Comparison of ENCODE assay signal across 11 cellular contexts in the genomic region with DNA sequence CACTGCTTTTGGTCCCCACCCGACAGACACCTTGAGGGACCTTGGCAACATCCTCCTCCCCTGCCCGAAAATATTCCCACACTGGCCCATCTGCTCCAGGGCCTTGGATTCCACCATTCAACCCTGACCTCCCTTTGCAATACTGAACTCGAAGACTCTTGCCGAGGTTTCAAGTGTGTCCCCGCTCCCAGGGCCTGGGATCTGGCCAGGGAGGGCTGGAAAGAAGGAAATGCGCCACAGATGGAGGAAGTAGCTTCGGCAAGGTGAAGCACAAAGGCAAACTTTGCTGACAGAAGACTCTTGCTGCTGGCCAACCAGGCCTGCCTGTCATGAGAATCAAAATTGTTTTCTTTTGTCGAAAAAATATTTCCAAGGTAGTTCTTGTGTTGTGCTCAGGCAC.
DNase-seq lines count a peak whose midpoint lies in the region; ATAC-seq and TF ChIP-seq lines count a peak whose summit lies in the region.
"Had no signal": no experiment of that assay in that cellular context is flagged by ENCODE, and none has a peak within 500 bp of the region (broad histone marks: within the 10 kb centered on the region; RNA-seq: fewer than 3 reads in every experiment).

No MANE protein-coding gene starts in this region.

- H3K36me3 ChIP-seq in A673 (ENCODE audit: insufficient read depth, low read length, poor library complexity, severe bottlenecking): no peaks in the 10 kb centered on the region
- no peaks in the 10 kb centered on the region for H3K36me3 ChIP-seq in adrenal gland (replicated peaks in 1 of 2)
- no peaks in the 10 kb centered on the region for H3K36me3 ChIP-seq in heart left ventricle
- no peaks in the 10 kb centered on the region for H3K36me3 ChIP-seq in parathyroid adenoma (ENCODE audit: control insufficient read depth, insufficient read depth, low read length)

- H3K9me3 Mint-ChIP-seq in activated CD4-positive, alpha-beta T cell treated with anti-CD3 and anti-CD28 coated beads for 36 hours (ENCODE audit: low read depth): no peaks in the 10 kb centered on the region

- no peaks in the 10 kb centered on the region for H3K79me2 ChIP-seq in parathyroid adenoma

- peak overlapping the region; percentile 11 for H3K27ac ChIP-seq in A673 (ENCODE audit: low read depth, low read length, poor library complexity, severe bottlenecking)
- peak overlapping the region; percentile 1 to 91 (median 76) for H3K27ac ChIP-seq in adrenal gland
- peak overlapping the region; percentile 30 to 96 (median 89) for H3K27ac ChIP-seq in heart left ventricle
- H3K27ac ChIP-seq in parathyroid adenoma: peak overlapping the region; percentile 19

- no peak for TF ChIP-seq CTCF in A673 (conservative IDR thresholded peaks at IDR 0.05; ENCODE audit: low read depth, low read length)
- TF ChIP-seq CTCF in adrenal gland (IDR thresholded peaks at IDR 0.05): no peak
- TF ChIP-seq CTCF in heart left ventricle (IDR thresholded peaks at IDR 0.05): no peak
- no peak for TF ChIP-seq CTCF in parathyroid adenoma (IDR thresholded peaks at IDR 0.05)

- H3K9me3 ChIP-seq in A673 (ENCODE audit: low read depth, low read length, poor library complexity, severe bottlenecking) (no peaks in the 10 kb centered on the region), adrenal gland (replicated peaks in 1 of 3) (no peaks in the 10 kb centered on the region), heart left ventricle (no peaks in the 10 kb centered on the region), parathyroid adenoma (ENCODE audit: control insufficient read depth, low read length) (no peaks in the 10 kb centered on the region)

- no peak overlapping the region for H3K4me2 ChIP-seq in parathyroid adenoma (ENCODE audit: low read length)

- WGBS in adrenal gland, 4 donors: 9 to 28% (median 12%) methylated on average over 5 to 8 of the region's 8 CpGs
- 48 to 64% (median 52%) methylated on average over 7 to 8 of the region's 8 CpGs for WGBS in heart left ventricle, 4 donors

- intact Hi-C loops in A673 (cut with micrococcal nuclease; ENCODE audit: unreplicated experiment): no loop called here
- intact Hi-C loops in adrenal gland (cut with DNase I): no loop called here
- intact Hi-C loops in heart left ventricle (cut with DNase I): loop anchor here in 2 of 10 donors (5.0 kb wide), 2 partner anchors 121 to 139 kb away; no protein-coding TSS in a partner anchor
- intact Hi-C loops in activated CD4-positive, alpha-beta T cell treated with anti-CD3 and anti-CD28 coated beads for 36 hours (cut with DNase I, micrococcal nuclease): no loop called here

- H3K4me3 ChIP-seq in A673 (ENCODE audit: low read depth, low read length, poor library complexity, severe bottlenecking) (no peak overlapping the region), adrenal gland (no peak overlapping the region), heart left ventricle (no peak overlapping the region), parathyroid adenoma (ENCODE audit: low read depth, low read length) (no peak overlapping the region)

- TF ChIP-seq POLR2A in adrenal gland (IDR thresholded peaks at IDR 0.05): no peak
- no peak for TF ChIP-seq POLR2A in heart left ventricle (IDR thresholded peaks at IDR 0.05)

- no peak overlapping the region for H3K9ac ChIP-seq in parathyroid adenoma

- POLR2A ChIA-PET in A673 (lab: Charles Lee; ENCODE audit: low non-redundant PET): no interaction called here
- POLR2A ChIA-PET in activated CD4-positive, alpha-beta T cell treated with anti-CD3 and anti-CD28 coated beads for 36 hours (lab: Charles Lee): no interaction called here

- peaks cover 6% of the 10 kb centered on the region for H3K4me1 Mint-ChIP-seq in activated CD4-positive, alpha-beta T cell treated with anti-CD3 and anti-CD28 coated beads for 36 hours

- BruUV-seq in A673 (replicated peaks; lab: Mats Ljungman, UMichigan): no TSS peak

- DNase-seq in A673 (ENCODE audit: low spot score) (no peak), adrenal gland (peak in 4 of 7 donors; percentile 58 to 71 (median 62)), heart left ventricle (peak in 2 of 5 donors; percentile 49 to 62), MV-4-11 (lab: John Stamatoyannopoulos, UW) (no peak)
- DNase-seq in NK-92 treated with Interleukin-12 subunit alpha and Interleukin-12 subunit beta, amount 100 ng/mL, for 24 hours (lab: John Stamatoyannopoulos, UW): no peak
- DNase-seq in activated CD4-positive, alpha-beta T cell treated with anti-CD3 and anti-CD28 coated beads for 36 hours: no peak
- DNase-seq in activated T-cell treated with anti-CD3 and anti-CD28 coated beads, Interleukin-2, amount 50 U/mL, for 48 hours: no peak
- DNase-seq: activated CD8-positive, alpha-beta memory T cell treated with anti-CD3 and anti-CD28 coated beads for 24 hours; NCI-H1105; RPMI8226 had no signal

- no peaks in the 10 kb centered on the region for H3K27me3 ChIP-seq in A673 (replicated peaks; ENCODE audit: insufficient read depth, low read depth, low read length, poor library complexity)
- H3K27me3 ChIP-seq in adrenal gland: no peaks in the 10 kb centered on the region
- no peaks in the 10 kb centered on the region for H3K27me3 ChIP-seq in heart left ventricle
- H3K27me3 ChIP-seq in parathyroid adenoma (ENCODE audit: control insufficient read depth, insufficient read depth, low read length): no peaks in the 10 kb centered on the region

- H2AFZ ChIP-seq in parathyroid adenoma: no peak overlapping the region

- H3K27ac Mint-ChIP-seq in activated CD4-positive, alpha-beta T cell treated with anti-CD3 and anti-CD28 coated beads for 36 hours: no peak overlapping the region

- CTCF ChIA-PET in A673 (lab: Charles Lee): no interaction called here
- CTCF ChIA-PET in activated CD4-positive, alpha-beta T cell treated with anti-CD3 and anti-CD28 coated beads for 36 hours (lab: Charles Lee): interaction anchor here (0.6 to 0.9 kb wide), 2 partner anchors 146 to 165 kb away, joined by 3 read pairs; no protein-coding TSS in a partner anchor

- peak in 1 of 4 donors; percentile 11 for ATAC-seq in heart left ventricle
- ATAC-seq in activated CD4-positive, alpha-beta T cell treated with anti-CD3 and anti-CD28 coated beads for 36 hours: no peak

- peaks cover 41% of the 10 kb centered on the region for H3K4me1 ChIP-seq in A673 (ENCODE audit: insufficient read depth, low read length, poor library complexity, severe bottlenecking)
- H3K4me1 ChIP-seq in adrenal gland (replicated peaks in 1 of 2): peaks cover 38 to 54% of the 10 kb centered on the region in 2 donors
- H3K4me1 ChIP-seq in heart left ventricle: peaks cover 12 to 77% (median 61%) of the 10 kb centered on the region in 12 donors
- H3K4me1 ChIP-seq in parathyroid adenoma: peaks cover 9% of the 10 kb centered on the region

- H3K4me3 Mint-ChIP-seq in activated CD4-positive, alpha-beta T cell treated with anti-CD3 and anti-CD28 coated beads for 36 hours: no peak overlapping the region

- no peaks in the 10 kb centered on the region for H3K27me3 Mint-ChIP-seq in activated CD4-positive, alpha-beta T cell treated with anti-CD3 and anti-CD28 coated beads for 36 hours

- H3K36me3 Mint-ChIP-seq in activated CD4-positive, alpha-beta T cell treated with anti-CD3 and anti-CD28 coated beads for 36 hours (ENCODE audit: low read depth): no peaks in the 10 kb centered on the region

Comparison
In these comparisons a context has a peak if more than half of its experiments do, and no peak if none do; other contexts are left out.
1. DNase-seq: peak in adrenal gland (4 of 7); none in A673 (single experiment), NK-92 treated with Interleukin-12 subunit alpha and Interleukin-12 subunit beta, amount 100 ng/mL, for 24 hours (single experiment), activated CD4-positive, alpha-beta T cell treated with anti-CD3 and anti-CD28 coated beads for 36 hours (single experiment), activated T-cell treated with anti-CD3 and anti-CD28 coated beads, Interleukin-2, amount 50 U/mL, for 48 hours (0 of 2) and MV-4-11 (single experiment).
2. H3K27ac ChIP-seq: peak in every context shown above with its lines; median percentile 89 in heart left ventricle; 76 in adrenal gland; 19 in parathyroid adenoma; 11 in A673.